In genomic region chr7:124022551-124022950, GRCh38 we compare ENCODE assay signal across 1 cellular context.
TF ChIP-seq lines count a peak whose summit lies in the region.

No MANE protein-coding gene starts in this region.

TF ChIP-seq in GM23338, 12 proteins besides CTCF, POLR2A, EP300 and RAD21 (continued from another document):
- TF ChIP-seq ZNF462 (CRISPR knock-in tag; IDR thresholded peaks at IDR 0.05), result no peak
- TF ChIP-seq ZNF331 (CRISPR knock-in tag; IDR thresholded peaks at IDR 0.05; ENCODE audit: low read depth), result no peak
- TF ChIP-seq POLR2AphosphoS5 (IDR thresholded peaks at IDR 0.05; ENCODE audit: low read depth), result no peak
- TF ChIP-seq STAT1 (IDR thresholded peaks at IDR 0.05; ENCODE audit: unreplicated experiment), result no peak
- TF ChIP-seq NANOG (IDR thresholded peaks at IDR 0.05; ENCODE audit: borderline replicate concordance), result no peak
- TF ChIP-seq EZH2 (IDR thresholded peaks at IDR 0.05; ENCODE audit: low read depth, unreplicated experiment), result no peak
- TF ChIP-seq EZH2phosphoT487 (IDR thresholded peaks at IDR 0.05; ENCODE audit: unreplicated experiment), result no peak
- no peak for TF ChIP-seq CREB1 (CRISPR knock-in tag; IDR thresholded peaks at IDR 0.05; ENCODE audit: low read depth)
- TF ChIP-seq ETS1 (IDR thresholded peaks at IDR 0.05), result no peak
- TF ChIP-seq REST (IDR thresholded peaks at IDR 0.05; ENCODE audit: unreplicated experiment), result no peak
